1 cellular context compared by ENCODE assay signal in the genomic region with DNA sequence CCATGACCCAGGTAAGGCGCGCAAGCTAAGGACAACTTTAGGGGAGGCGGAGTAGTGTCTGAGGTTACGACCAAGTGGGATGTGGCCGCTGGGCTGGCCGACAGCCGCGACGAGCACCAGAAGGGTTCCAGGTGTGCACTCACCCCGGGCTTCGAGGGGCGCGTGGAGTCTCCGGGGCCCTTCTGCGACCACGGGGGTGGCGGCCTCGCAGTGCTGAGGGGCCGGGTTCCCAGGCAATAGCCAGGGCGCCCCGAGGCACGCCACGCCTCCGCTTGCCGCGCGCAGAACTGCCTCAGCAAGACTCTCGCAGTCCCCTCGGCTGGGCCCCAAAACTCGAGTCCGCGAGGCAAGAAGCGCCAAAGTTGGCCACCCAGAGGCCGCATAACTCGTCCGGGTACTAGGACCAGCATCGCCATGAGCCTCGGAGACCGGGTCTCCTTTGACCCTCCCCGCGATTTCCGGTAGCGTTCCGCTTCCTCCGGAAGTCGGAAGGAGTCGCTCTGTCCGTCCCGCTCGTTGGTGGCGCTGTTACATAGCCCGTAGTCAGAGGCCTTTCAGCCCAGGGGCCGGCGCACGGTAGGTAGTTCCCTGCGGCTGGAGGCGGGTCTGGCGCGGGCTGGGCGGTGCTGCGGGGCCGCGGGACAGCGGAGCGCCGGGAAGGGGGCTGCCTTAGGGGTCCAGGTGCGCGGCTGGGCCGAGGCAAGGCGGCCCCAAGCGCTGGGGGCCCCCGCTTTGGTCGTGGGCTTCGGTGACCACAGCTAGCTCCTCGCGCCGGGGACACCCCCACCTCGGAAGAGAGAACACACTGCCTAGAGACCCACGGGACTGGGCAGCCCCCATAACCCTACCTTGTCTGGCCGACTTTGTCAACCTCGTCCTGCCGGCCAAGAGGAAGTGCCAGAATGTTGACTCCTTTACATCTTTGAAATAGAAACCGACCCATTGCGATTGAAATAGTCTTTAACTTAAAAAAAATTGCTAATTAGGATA.
TF ChIP-seq lines count a peak whose summit lies in the region.

A gene with protein sequence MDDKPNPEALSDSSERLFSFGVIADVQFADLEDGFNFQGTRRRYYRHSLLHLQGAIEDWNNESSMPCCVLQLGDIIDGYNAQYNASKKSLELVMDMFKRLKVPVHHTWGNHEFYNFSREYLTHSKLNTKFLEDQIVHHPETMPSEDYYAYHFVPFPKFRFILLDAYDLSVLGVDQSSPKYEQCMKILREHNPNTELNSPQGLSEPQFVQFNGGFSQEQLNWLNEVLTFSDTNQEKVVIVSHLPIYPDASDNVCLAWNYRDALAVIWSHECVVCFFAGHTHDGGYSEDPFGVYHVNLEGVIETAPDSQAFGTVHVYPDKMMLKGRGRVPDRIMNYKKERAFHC (plus strand): TSS at position 503 of the 990 bp plus-strand sequence. CDS start 7,333 bp downstream, outside the sequence.
A gene (minus strand): TSS at position 442 of the 990 bp plus-strand sequence. CDS start 26 bp downstream, at position 416.

TF ChIP-seq in HepG2, 621 proteins besides CTCF, POLR2A, EP300 and RAD21 (continued from another document):
- TF ChIP-seq, protein P1, sequence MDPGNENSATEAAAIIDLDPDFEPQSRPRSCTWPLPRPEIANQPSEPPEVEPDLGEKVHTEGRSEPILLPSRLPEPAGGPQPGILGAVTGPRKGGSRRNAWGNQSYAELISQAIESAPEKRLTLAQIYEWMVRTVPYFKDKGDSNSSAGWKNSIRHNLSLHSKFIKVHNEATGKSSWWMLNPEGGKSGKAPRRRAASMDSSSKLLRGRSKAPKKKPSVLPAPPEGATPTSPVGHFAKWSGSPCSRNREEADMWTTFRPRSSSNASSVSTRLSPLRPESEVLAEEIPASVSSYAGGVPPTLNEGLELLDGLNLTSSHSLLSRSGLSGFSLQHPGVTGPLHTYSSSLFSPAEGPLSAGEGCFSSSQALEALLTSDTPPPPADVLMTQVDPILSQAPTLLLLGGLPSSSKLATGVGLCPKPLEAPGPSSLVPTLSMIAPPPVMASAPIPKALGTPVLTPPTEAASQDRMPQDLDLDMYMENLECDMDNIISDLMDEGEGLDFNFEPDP (CRISPR knock-in tag; conservative IDR thresholded peaks at IDR 0.05), result no peak
- peak; percentile 77; the same call in 1 of the 2 replicates for TF ChIP-seq ETV6 (CRISPR knock-in tag; conservative IDR thresholded peaks at IDR 0.05)
- TF ChIP-seq, protein P2, sequence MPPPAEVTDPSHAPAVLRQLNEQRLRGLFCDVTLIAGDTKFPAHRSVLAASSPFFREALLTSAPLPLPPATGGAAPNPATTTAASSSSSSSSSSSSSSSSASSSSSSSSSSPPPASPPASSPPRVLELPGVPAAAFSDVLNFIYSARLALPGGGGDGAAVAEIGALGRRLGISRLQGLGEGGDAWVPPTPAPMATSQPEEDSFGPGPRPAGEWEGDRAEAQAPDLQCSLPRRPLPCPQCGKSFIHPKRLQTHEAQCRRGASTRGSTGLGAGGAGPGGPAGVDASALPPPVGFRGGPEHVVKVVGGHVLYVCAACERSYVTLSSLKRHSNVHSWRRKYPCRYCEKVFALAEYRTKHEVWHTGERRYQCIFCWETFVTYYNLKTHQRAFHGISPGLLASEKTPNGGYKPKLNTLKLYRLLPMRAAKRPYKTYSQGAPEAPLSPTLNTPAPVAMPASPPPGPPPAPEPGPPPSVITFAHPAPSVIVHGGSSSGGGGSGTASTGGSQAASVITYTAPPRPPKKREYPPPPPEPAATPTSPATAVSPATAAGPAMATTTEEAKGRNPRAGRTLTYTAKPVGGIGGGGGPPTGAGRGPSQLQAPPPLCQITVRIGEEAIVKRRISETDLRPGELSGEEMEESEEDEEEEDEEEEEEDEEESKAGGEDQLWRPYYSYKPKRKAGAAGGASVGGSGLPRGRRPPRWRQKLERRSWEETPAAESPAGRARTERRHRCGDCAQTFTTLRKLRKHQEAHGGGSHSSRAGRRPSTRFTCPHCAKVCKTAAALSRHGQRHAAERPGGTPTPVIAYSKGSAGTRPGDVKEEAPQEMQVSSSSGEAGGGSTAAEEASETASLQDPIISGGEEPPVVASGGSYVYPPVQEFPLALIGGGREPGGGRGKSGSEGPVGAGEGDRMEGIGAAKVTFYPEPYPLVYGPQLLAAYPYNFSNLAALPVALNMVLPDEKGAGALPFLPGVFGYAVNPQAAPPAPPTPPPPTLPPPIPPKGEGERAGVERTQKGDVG (CRISPR knock-in tag; IDR thresholded peaks at IDR 0.05; ENCODE audit: borderline replicate concordance), result no peak
- TF ChIP-seq GTF2F1 (IDR thresholded peaks at IDR 0.05; ENCODE audit: low read length), result no peak
- peak; percentile 40; the same call in 1 of the 2 replicates for TF ChIP-seq CREB1 (IDR thresholded peaks at IDR 0.05)
- TF ChIP-seq CREB1 (CRISPR knock-in tag; IDR thresholded peaks at IDR 0.05), result no peak
- TF ChIP-seq, protein P3, sequence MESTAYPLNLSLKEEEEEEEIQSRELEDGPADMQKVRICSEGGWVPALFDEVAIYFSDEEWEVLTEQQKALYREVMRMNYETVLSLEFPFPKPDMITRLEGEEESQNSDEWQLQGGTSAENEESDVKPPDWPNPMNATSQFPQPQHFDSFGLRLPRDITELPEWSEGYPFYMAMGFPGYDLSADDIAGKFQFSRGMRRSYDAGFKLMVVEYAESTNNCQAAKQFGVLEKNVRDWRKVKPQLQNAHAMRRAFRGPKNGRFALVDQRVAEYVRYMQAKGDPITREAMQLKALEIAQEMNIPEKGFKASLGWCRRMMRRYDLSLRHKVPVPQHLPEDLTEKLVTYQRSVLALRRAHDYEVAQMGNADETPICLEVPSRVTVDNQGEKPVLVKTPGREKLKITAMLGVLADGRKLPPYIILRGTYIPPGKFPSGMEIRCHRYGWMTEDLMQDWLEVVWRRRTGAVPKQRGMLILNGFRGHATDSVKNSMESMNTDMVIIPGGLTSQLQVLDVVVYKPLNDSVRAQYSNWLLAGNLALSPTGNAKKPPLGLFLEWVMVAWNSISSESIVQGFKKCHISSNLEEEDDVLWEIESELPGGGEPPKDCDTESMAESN (CRISPR knock-in tag; conservative IDR thresholded peaks at IDR 0.05), result peak; percentile 56
- TF ChIP-seq, protein P4, sequence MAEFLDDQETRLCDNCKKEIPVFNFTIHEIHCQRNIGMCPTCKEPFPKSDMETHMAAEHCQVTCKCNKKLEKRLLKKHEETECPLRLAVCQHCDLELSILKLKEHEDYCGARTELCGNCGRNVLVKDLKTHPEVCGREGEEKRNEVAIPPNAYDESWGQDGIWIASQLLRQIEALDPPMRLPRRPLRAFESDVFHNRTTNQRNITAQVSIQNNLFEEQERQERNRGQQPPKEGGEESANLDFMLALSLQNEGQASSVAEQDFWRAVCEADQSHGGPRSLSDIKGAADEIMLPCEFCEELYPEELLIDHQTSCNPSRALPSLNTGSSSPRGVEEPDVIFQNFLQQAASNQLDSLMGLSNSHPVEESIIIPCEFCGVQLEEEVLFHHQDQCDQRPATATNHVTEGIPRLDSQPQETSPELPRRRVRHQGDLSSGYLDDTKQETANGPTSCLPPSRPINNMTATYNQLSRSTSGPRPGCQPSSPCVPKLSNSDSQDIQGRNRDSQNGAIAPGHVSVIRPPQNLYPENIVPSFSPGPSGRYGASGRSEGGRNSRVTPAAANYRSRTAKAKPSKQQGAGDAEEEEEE (CRISPR knock-in tag; IDR thresholded peaks at IDR 0.05; ENCODE audit: borderline replicate concordance), result no peak
- no peak for TF ChIP-seq ZNF83 (CRISPR knock-in tag; IDR thresholded peaks at IDR 0.05; ENCODE audit: borderline replicate concordance)
- TF ChIP-seq KAT2B (IDR thresholded peaks at IDR 0.05; ENCODE audit: borderline replicate concordance, low read depth, low read length), result no peak
- 0 out of 2 replicates have a peak, but pooled peaks have one; percentile 50 for TF ChIP-seq ZKSCAN8 (CRISPR knock-in tag; IDR thresholded peaks at IDR 0.05; ENCODE audit: borderline replicate concordance)
- no peak; the same call in 1 of the 2 replicates for TF ChIP-seq ZNF607 (CRISPR knock-in tag; IDR thresholded peaks at IDR 0.05; ENCODE audit: borderline replicate concordance)
- TF ChIP-seq CEBPB (IDR thresholded peaks at IDR 0.05; ENCODE audit: borderline replicate concordance, low read depth, low read length), result no peak
- no peak for TF ChIP-seq HMGA1 (CRISPR knock-in tag; conservative IDR thresholded peaks at IDR 0.05)
- TF ChIP-seq ZNF567 (CRISPR knock-in tag; IDR thresholded peaks at IDR 0.05; ENCODE audit: borderline replicate concordance), result no peak; the same call in 1 of the 2 replicates
- TF ChIP-seq ZBTB38 (CRISPR knock-in tag; IDR thresholded peaks at IDR 0.05), result peak; percentile 85; the same call in 1 of the 2 replicates
- TF ChIP-seq PPARG (CRISPR knock-in tag; conservative IDR thresholded peaks at IDR 0.05), result no peak; the same call in 1 of the 2 replicates
- TF ChIP-seq ZNF530 (CRISPR knock-in tag; IDR thresholded peaks at IDR 0.05; ENCODE audit: low read depth), result no peak
- TF ChIP-seq NR2F6 (IDR thresholded peaks at IDR 0.05), result no peak
- TF ChIP-seq NR2F6 (CRISPR knock-in tag; IDR thresholded peaks at IDR 0.05), result peak; percentile 43; the same call in 1 of the 2 replicates
- peak; percentile 85; the same call in 1 of the 2 replicates for TF ChIP-seq SMAD3 (CRISPR knock-in tag; IDR thresholded peaks at IDR 0.05)
- TF ChIP-seq, protein P5, sequence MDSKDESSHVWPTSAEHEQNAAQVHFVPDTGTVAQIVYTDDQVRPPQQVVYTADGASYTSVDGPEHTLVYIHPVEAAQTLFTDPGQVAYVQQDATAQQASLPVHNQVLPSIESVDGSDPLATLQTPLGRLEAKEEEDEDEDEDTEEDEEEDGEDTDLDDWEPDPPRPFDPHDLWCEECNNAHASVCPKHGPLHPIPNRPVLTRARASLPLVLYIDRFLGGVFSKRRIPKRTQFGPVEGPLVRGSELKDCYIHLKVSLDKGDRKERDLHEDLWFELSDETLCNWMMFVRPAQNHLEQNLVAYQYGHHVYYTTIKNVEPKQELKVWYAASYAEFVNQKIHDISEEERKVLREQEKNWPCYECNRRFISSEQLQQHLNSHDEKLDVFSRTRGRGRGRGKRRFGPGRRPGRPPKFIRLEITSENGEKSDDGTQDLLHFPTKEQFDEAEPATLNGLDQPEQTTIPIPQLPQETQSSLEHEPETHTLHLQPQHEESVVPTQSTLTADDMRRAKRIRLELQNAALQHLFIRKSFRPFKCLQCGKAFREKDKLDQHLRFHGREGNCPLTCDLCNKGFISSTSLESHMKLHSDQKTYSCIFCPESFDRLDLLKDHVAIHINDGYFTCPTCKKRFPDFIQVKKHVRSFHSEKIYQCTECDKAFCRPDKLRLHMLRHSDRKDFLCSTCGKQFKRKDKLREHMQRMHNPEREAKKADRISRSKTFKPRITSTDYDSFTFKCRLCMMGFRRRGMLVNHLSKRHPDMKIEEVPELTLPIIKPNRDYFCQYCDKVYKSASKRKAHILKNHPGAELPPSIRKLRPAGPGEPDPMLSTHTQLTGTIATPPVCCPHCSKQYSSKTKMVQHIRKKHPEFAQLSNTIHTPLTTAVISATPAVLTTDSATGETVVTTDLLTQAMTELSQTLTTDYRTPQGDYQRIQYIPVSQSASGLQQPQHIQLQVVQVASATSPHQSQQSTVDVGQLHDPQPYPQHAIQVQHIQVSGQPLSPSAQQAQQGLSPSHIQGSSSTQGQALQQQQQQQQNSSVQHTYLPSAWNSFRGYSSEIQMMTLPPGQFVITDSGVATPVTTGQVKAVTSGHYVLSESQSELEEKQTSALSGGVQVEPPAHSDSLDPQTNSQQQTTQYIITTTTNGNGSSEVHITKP (CRISPR knock-in tag; IDR thresholded peaks at IDR 0.05; ENCODE audit: low read depth), result 0 out of 2 replicates have a peak, but pooled peaks have one; percentile 50
- TF ChIP-seq, protein P6, sequence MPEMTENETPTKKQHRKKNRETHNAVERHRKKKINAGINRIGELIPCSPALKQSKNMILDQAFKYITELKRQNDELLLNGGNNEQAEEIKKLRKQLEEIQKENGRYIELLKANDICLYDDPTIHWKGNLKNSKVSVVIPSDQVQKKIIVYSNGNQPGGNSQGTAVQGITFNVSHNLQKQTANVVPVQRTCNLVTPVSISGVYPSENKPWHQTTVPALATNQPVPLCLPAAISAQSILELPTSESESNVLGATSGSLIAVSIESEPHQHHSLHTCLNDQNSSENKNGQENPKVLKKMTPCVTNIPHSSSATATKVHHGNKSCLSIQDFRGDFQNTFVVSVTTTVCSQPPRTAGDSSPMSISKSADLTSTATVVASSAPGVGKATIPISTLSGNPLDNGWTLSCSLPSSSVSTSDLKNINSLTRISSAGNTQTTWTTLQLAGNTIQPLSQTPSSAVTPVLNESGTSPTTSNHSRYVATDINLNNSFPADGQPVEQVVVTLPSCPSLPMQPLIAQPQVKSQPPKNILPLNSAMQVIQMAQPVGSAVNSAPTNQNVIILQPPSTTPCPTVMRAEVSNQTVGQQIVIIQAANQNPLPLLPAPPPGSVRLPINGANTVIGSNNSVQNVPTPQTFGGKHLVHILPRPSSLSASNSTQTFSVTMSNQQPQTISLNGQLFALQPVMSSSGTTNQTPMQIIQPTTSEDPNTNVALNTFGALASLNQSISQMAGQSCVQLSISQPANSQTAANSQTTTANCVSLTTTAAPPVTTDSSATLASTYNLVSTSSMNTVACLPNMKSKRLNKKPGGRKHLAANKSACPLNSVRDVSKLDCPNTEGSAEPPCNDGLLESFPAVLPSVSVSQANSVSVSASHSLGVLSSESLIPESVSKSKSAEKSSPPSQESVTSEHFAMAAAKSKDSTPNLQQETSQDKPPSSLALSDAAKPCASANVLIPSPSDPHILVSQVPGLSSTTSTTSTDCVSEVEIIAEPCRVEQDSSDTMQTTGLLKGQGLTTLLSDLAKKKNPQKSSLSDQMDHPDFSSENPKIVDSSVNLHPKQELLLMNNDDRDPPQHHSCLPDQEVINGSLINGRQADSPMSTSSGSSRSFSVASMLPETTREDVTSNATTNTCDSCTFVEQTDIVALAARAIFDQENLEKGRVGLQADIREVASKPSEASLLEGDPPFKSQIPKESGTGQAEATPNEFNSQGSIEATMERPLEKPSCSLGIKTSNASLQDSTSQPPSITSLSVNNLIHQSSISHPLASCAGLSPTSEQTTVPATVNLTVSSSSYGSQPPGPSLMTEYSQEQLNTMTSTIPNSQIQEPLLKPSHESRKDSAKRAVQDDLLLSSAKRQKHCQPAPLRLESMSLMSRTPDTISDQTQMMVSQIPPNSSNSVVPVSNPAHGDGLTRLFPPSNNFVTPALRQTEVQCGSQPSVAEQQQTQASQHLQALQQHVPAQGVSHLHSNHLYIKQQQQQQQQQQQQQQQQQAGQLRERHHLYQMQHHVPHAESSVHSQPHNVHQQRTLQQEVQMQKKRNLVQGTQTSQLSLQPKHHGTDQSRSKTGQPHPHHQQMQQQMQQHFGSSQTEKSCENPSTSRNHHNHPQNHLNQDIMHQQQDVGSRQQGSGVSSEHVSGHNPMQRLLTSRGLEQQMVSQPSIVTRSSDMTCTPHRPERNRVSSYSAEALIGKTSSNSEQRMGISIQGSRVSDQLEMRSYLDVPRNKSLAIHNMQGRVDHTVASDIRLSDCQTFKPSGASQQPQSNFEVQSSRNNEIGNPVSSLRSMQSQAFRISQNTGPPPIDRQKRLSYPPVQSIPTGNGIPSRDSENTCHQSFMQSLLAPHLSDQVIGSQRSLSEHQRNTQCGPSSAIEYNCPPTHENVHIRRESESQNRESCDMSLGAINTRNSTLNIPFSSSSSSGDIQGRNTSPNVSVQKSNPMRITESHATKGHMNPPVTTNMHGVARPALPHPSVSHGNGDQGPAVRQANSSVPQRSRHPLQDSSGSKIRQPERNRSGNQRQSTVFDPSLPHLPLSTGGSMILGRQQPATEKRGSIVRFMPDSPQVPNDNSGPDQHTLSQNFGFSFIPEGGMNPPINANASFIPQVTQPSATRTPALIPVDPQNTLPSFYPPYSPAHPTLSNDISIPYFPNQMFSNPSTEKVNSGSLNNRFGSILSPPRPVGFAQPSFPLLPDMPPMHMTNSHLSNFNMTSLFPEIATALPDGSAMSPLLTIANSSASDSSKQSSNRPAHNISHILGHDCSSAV (CRISPR knock-in tag; IDR thresholded peaks at IDR 0.05; ENCODE audit: borderline replicate concordance), result no peak
- TF ChIP-seq ZNF263 (CRISPR knock-in tag; IDR thresholded peaks at IDR 0.05), result 0 out of 2 replicates have a peak, but pooled peaks have one; percentile 54
- TF ChIP-seq ZFAT (CRISPR knock-in tag; conservative IDR thresholded peaks at IDR 0.05), result no peak; the same call in none of the 2 replicates
